ENCODE assay signal across 7 cellular contexts in the genomic region with DNA sequence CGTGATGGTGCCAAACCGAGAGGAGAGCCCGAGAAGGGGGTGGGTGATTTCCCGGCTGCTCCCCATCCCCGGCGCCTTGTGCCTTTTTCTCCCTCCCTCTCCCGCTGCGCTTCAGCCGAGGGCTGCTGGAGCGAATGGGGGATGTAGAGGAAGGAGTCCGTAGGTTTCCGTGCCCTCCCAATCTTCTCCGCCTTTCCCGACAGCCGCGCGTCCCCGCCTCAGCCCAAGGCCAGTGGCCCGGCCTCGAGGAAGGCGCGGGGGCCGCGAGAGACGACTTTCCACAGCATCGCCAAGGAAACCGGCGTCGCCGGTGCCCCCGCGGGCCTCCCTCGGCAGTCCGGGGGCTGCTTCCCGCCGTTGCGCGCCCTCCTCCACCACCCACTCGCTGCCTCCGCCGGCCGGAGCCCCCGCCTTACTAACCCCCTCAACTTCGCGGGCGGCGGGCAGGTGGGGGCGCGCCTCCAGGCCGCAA. TPM values are rescaled to one million over a fixed set of nuclear protein-coding genes. Genes with fewer than 3 reads are reported as not detected.
DNase-seq lines count a peak whose midpoint lies in the region; ATAC-seq lines count a peak whose summit lies in the region.

No MANE protein-coding gene starts in this region.

- H3K4me1 Mint-ChIP-seq in activated T-helper 2 cell treated with anti-CD3 and anti-CD28 coated beads, Interferon-gamma antibody, Interleukin-2, Interleukin-4, amounts not matched to agents 10 μg/mL and 5 μg/mL and 100 μg/mL, durations not matched to agents 14 hours and 24 hours and 36 hours (ENCODE audit: low read depth): peaks cover 57% of the 10 kb centered on the region
- peaks cover 54 to 80% of the 10 kb centered on the region in 2 donors for H3K4me1 Mint-ChIP-seq in immature natural killer cell

- WGBS in HUES64: under 1% methylated on average over 45 of the region's 50 CpGs

- peak; percentile 12 for DNase-seq in activated T-helper 2 cell treated with anti-CD3 and anti-CD28 coated beads, Interferon-gamma antibody, Interleukin-2, Interleukin-4, amounts not matched to agents 10 μg/mL and 5 μg/mL and 100 μg/mL, durations not matched to agents 14 hours and 24 hours and 36 hours (ENCODE audit: low spot score)
- peak in 2 of 3 donors; percentile 14 for DNase-seq in immature natural killer cell
- DNase-seq in stimulated activated naive CD4-positive, alpha-beta T cell treated with Interleukin-2 at 50 U/mL for 16 hours (lab: John Stamatoyannopoulos, UW): peak; percentile 25
- no peak for DNase-seq in NCI-H146 treated with DMSO at 0.1 percent for 48 hours (lab: John Stamatoyannopoulos, UW; ENCODE audit: unreplicated experiment)
- DNase-seq in OCI-M2 (lab: John Stamatoyannopoulos, UW; ENCODE audit: unreplicated experiment): no peak

- intact Hi-C loops in activated T-helper 2 cell treated with anti-CD3 and anti-CD28 coated beads, Interferon-gamma antibody, Interleukin-2, Interleukin-4, amounts not matched to agents 10 μg/mL and 5 μg/mL and 100 μg/mL, durations not matched to agents 14 hours and 24 hours and 36 hours (cut with micrococcal nuclease): loop anchor here (5.0 to 10.0 kb wide), 6 partner anchors 288 to 873 kb away; partner anchors contain the start of gene REEP3

- H3K4me1 ChIP-seq in HUES64 (ENCODE audit: insufficient read depth, low read length): peaks cover 5% of the 10 kb centered on the region; the same call in 1 of the 2 replicates

- peak overlapping the region; percentile 97 for H3K4me3 Mint-ChIP-seq in activated T-helper 2 cell treated with anti-CD3 and anti-CD28 coated beads, Interferon-gamma antibody, Interleukin-2, Interleukin-4, amounts not matched to agents 10 μg/mL and 5 μg/mL and 100 μg/mL, durations not matched to agents 14 hours and 24 hours and 36 hours (ENCODE audit: low read depth)
- H3K4me3 Mint-ChIP-seq in immature natural killer cell: peak overlapping the region; percentile 93 to 100 (median 98)

- peak overlapping the region; percentile 56 for H3K9ac ChIP-seq in HUES64 (ENCODE audit: low read depth, low read length)

- peak overlapping the region; percentile 100 for H3K27ac Mint-ChIP-seq in activated T-helper 2 cell treated with anti-CD3 and anti-CD28 coated beads, Interferon-gamma antibody, Interleukin-2, Interleukin-4, amounts not matched to agents 10 μg/mL and 5 μg/mL and 100 μg/mL, durations not matched to agents 14 hours and 24 hours and 36 hours
- peak overlapping the region in 1 of 6 donors; percentile 50 for H3K27ac Mint-ChIP-seq in immature natural killer cell

- H3K36me3 Mint-ChIP-seq in activated T-helper 2 cell treated with anti-CD3 and anti-CD28 coated beads, Interferon-gamma antibody, Interleukin-2, Interleukin-4, amounts not matched to agents 10 μg/mL and 5 μg/mL and 100 μg/mL, durations not matched to agents 14 hours and 24 hours and 36 hours (ENCODE audit: low read depth): peaks cover 69% of the 10 kb centered on the region
- H3K36me3 Mint-ChIP-seq in immature natural killer cell: peaks cover 0 to 5% (median 0%) of the 10 kb centered on the region in 3 donors

- H3K27me3 Mint-ChIP-seq in activated T-helper 2 cell treated with anti-CD3 and anti-CD28 coated beads, Interferon-gamma antibody, Interleukin-2, Interleukin-4, amounts not matched to agents 10 μg/mL and 5 μg/mL and 100 μg/mL, durations not matched to agents 14 hours and 24 hours and 36 hours (ENCODE audit: low read depth): peaks cover 11% of the 10 kb centered on the region
- peaks cover 10 to 26% (median 25%) of the 10 kb centered on the region in 3 donors for H3K27me3 Mint-ChIP-seq in immature natural killer cell (ENCODE audit: low read depth in 3 of 3)

- no peak overlapping the region for H3K27ac ChIP-seq in HUES64 (ENCODE audit: low read depth, low read length)

- no peaks in the 10 kb centered on the region for H3K36me3 ChIP-seq in HUES64 (ENCODE audit: insufficient read depth, low read length)

- no peaks in the 10 kb centered on the region for H3K9me3 Mint-ChIP-seq in activated T-helper 2 cell treated with anti-CD3 and anti-CD28 coated beads, Interferon-gamma antibody, Interleukin-2, Interleukin-4, amounts not matched to agents 10 μg/mL and 5 μg/mL and 100 μg/mL, durations not matched to agents 14 hours and 24 hours and 36 hours
- no peaks in the 10 kb centered on the region for H3K9me3 Mint-ChIP-seq in immature natural killer cell

- H3K9me3 ChIP-seq in HUES64 (ENCODE audit: insufficient read depth, low read depth, low read length): 0 out of 2 replicates have a peak, but pooled peaks cover 2% of the 10 kb centered on the region

- peak overlapping the region; percentile 67 for H3K4me3 ChIP-seq in HUES64 (ENCODE audit: low read length)

- no peak for ATAC-seq in GM18907 (IDR thresholded peaks at IDR 0.05; ENCODE audit: unreplicated experiment)

- H3K27me3 ChIP-seq in HUES64 (ENCODE audit: insufficient read depth, low read length): peaks cover 70% of the 10 kb centered on the region

RNA-seq across cellular contexts. Expression of gene EGR2, which starts 1.2 kb away (rescaled TPM):
- 5.9 TPM for polyA plus RNA-seq in HUES64 (2013, experiment 1 of 2)
- polyA plus RNA-seq in HUES64 (2013, experiment 2 of 2): 8.8 TPM
- total RNA-seq in activated T-helper 2 cell treated with anti-CD3 and anti-CD28 coated beads, Interferon-gamma antibody, Interleukin-2, Interleukin-4, amounts not matched to agents 10 μg/mL and 5 μg/mL and 100 μg/mL, durations not matched to agents 14 hours and 24 hours and 36 hours: 126 and 137 TPM in 2 replicates
- polyA plus RNA-seq in immature natural killer cell: under 1 TPM; 0.28 to 0.80 (median 0.29) TPM

RNA-seq across cellular contexts. Expression of gene ADO, which starts 10.4 kb away (rescaled TPM):
- polyA plus RNA-seq in HUES64 (2013, experiment 1 of 2): 26.3 TPM
- polyA plus RNA-seq in HUES64 (2013, experiment 2 of 2): 26.9 TPM
- 34.1 and 35.1 TPM in 2 replicates for total RNA-seq in activated T-helper 2 cell treated with anti-CD3 and anti-CD28 coated beads, Interferon-gamma antibody, Interleukin-2, Interleukin-4, amounts not matched to agents 10 μg/mL and 5 μg/mL and 100 μg/mL, durations not matched to agents 14 hours and 24 hours and 36 hours
- polyA plus RNA-seq in immature natural killer cell: 1 to 10 TPM; 1.0 to 5.0 (median 2.3) TPM

Comparison
In these comparisons a context has a peak if more than half of its experiments do, and no peak if none do; other contexts are left out.
1. DNase-seq: peak in activated T-helper 2 cell treated with anti-CD3 and anti-CD28 coated beads, Interferon-gamma antibody, Interleukin-2, Interleukin-4, amounts not matched to agents 10 μg/mL and 5 μg/mL and 100 μg/mL, durations not matched to agents 14 hours and 24 hours and 36 hours (single experiment), immature natural killer cell (2 of 3) and stimulated activated naive CD4-positive, alpha-beta T cell treated with Interleukin-2 at 50 U/mL for 16 hours (single experiment); none in NCI-H146 treated with DMSO at 0.1 percent for 48 hours (single experiment) and OCI-M2 (single experiment).